Comparison of ENCODE assay signal across 10 cellular contexts in genomic region chr9:129888085-129888808, GRCh38. TPM values are rescaled to one million over a fixed set of nuclear protein-coding genes. Genes with fewer than 3 reads are reported as not detected.
A peak's percentile ranks its signal among the peaks of the same experiment; 100 is the strongest.
DNase-seq lines count a peak whose midpoint lies in the region; ATAC-seq, FAIRE-seq and TF ChIP-seq lines count a peak whose summit lies in the region.
"Had no signal": no experiment of that assay in that cellular context is flagged by ENCODE, and none has a peak within 500 bp of the region (broad histone marks: within the 10 kb centered on the region; RNA-seq: fewer than 3 reads in every experiment).

No MANE protein-coding gene starts in this region.

- no peaks in the 10 kb centered on the region for H3K27me3 Mint-ChIP-seq in CD4-positive, alpha-beta T cell

- H3K9ac ChIP-seq in H1 (replicated peaks in 1 of 4; ENCODE audit: extremely low read depth in 1 of 4, low read depth in 3 of 4, low read length in 3 of 4): no peak overlapping the region

- no peak for TF ChIP-seq EP300 in H1 (IDR thresholded peaks at IDR 0.05; ENCODE audit: borderline replicate concordance in 1 of 2, low read depth in 2 of 2, low read length in 2 of 2)

- 89% methylated on average over 25 of the region's 26 CpGs; no CpG with 5 or more reads in 1 of the 2 experiments for whole genome bisulfite sequencing in H1 (ENCODE audit: extremely low coverage in 1 of 2, insufficient coverage in 1 of 2, insufficient read length in 1 of 2, insufficient replicate concordance in 2 of 2, low coverage in 1 of 2, low lambda C conversion rate in 2 of 2, missing lambda C conversion rate in 1 of 2), 2 experiments

- peak overlapping the region; percentile 91 for H3K4ac ChIP-seq in H1 (replicated peaks; ENCODE audit: insufficient read length, low read depth, low read length)

- no peak overlapping the region; the same call in 1 of the 2 replicates for H4K8ac ChIP-seq in H1 (ENCODE audit: extremely low read depth, insufficient read depth, low read length)

- peak overlapping the region; percentile 97; the same call in 1 of the 2 replicates for H2BK12ac ChIP-seq in H1 (ENCODE audit: low read depth, low read length)

- peak overlapping the region; percentile 99 for H3K27ac Mint-ChIP-seq in CD4-positive, alpha-beta T cell

- no peak overlapping the region for H3K4me2 ChIP-seq in H1 (ENCODE audit: insufficient read depth in 1 of 2, low read depth in 2 of 2, low read length in 2 of 2)

- no peak for TF ChIP-seq RAD21 in H1 (IDR thresholded peaks at IDR 0.05 in 1 of 2, conservative IDR thresholded peaks at IDR 0.05 in 1 of 2; ENCODE audit: low read depth in 2 of 2, low read length in 2 of 2)

- peak overlapping the region; percentile 96 for H3K4me3 Mint-ChIP-seq in CD4-positive, alpha-beta T cell

- no peaks in the 10 kb centered on the region for H3K79me1 ChIP-seq in H1 (ENCODE audit: low read depth, low read length)

- TF ChIP-seq CTCF in CD4-positive, alpha-beta T cell (IDR thresholded peaks at IDR 0.05): no peak
- TF ChIP-seq CTCF in GM20000 (IDR thresholded peaks at IDR 0.05; ENCODE audit: extremely low read depth, missing control alignments) (no peak), HL-60 (IDR thresholded peaks at IDR 0.05; ENCODE audit: insufficient read depth, low read length) (no peak), H1 (IDR thresholded peaks at IDR 0.05; ENCODE audit: control extremely low read depth in 1 of 3, insufficient read depth in 1 of 3, low read depth in 1 of 3, low read length in 3 of 3) (no peak)

- H3K79me2 ChIP-seq in H1 (ENCODE audit: control insufficient read depth in 1 of 2, insufficient read depth in 2 of 2, low read length in 2 of 2): no peaks in the 10 kb centered on the region

- intact Hi-C loops in CD4-positive, alpha-beta T cell (cut with DNase I, micrococcal nuclease): loop anchor here (1.0 to 10.0 kb wide), 5 partner anchors 19 to 347 kb away; no protein-coding TSS in a partner anchor

- H3K36me3 ChIP-seq in H1 (ENCODE audit: control insufficient read depth in 2 of 4, insufficient read depth in 4 of 4, low read length in 3 of 4): no peaks in the 10 kb centered on the region

- H3K4me3 ChIP-seq in HL-60 (replicated peaks; ENCODE audit: insufficient read depth, low read length) (peak overlapping the region; percentile 42), H1 (ENCODE audit: extremely low read depth in 1 of 4, insufficient read depth in 2 of 4, low read depth in 3 of 4, low read length in 4 of 4) (no peak overlapping the region)

- POLR2A ChIA-PET in CD4-positive, alpha-beta T cell (lab: Charles Lee): interaction anchor here (0.6 to 13.2 kb wide), 36 partner anchors 10 to 652 kb away, joined by 3 to 206 read pairs (median 5); partner anchors contain the start of genes C9orf78, FNBP1, GPR107 and TOR1A
- POLR2A ChIA-PET in H1 (lab: Charles Lee; ENCODE audit: partially characterized antibody): interaction anchor here (0.5 to 1.3 kb wide), 2 partner anchors 55 to 165 kb away, joined by 3 read pairs; no protein-coding TSS in a partner anchor

- H3K36me3 Mint-ChIP-seq in CD4-positive, alpha-beta T cell (ENCODE audit: low read depth): peaks cover 62% of the 10 kb centered on the region

- no peaks in the 10 kb centered on the region for H3K27me3 ChIP-seq in CD4-positive, alpha-beta T cell (ENCODE audit: control insufficient read depth, insufficient read depth, low read length)
- H3K27me3 ChIP-seq in HL-60 (ENCODE audit: insufficient read depth, poor library complexity, severe bottlenecking) (no peaks in the 10 kb centered on the region), H1 (replicated peaks in 1 of 4; ENCODE audit: control insufficient read depth in 3 of 4, extremely low read depth in 1 of 4, insufficient read depth in 3 of 4, low read length in 3 of 4) (no peaks in the 10 kb centered on the region)

- peak overlapping the region; percentile 90 for H4K91ac ChIP-seq in H1 (replicated peaks; ENCODE audit: insufficient read length, low read length)

- no peaks in the 10 kb centered on the region for H4K20me1 ChIP-seq in H1 (replicated peaks in 1 of 2; ENCODE audit: control insufficient read depth in 1 of 2, insufficient read depth in 2 of 2, low read length in 2 of 2)

- no peak overlapping the region for H3K56ac ChIP-seq in H1 (replicated peaks; ENCODE audit: insufficient read length, low read depth, low read length)

- H3K9me3 ChIP-seq in CD4-positive, alpha-beta T cell (ENCODE audit: control insufficient read depth, low read length): no peaks in the 10 kb centered on the region
- no peaks in the 10 kb centered on the region for H3K9me3 ChIP-seq in H1 (ENCODE audit: insufficient read depth in 2 of 2, low read depth in 1 of 2, low read length in 1 of 2)

- peak overlapping the region; percentile 97 for H2BK15ac ChIP-seq in H1 (ENCODE audit: low read length)

- H3K27ac ChIP-seq in CD4-positive, alpha-beta T cell (ENCODE audit: low read depth, low read length): peak overlapping the region; percentile 99
- peak overlapping the region; percentile 94 for H3K27ac ChIP-seq in HL-60 (replicated peaks)
- H3K27ac ChIP-seq in H1 (ENCODE audit: low read depth, low read length): no peak overlapping the region
- H3K27ac ChIP-seq: C4-2B, epithelial cell of prostate had no signal

- no peak overlapping the region for H2AFZ ChIP-seq in H1 (ENCODE audit: low read length)

- H3K23ac ChIP-seq in H1 (ENCODE audit: insufficient read length): no peak overlapping the region

- H3K4me1 Mint-ChIP-seq in CD4-positive, alpha-beta T cell (ENCODE audit: low read depth): peaks cover 88% of the 10 kb centered on the region

- H3K18ac ChIP-seq in H1 (ENCODE audit: extremely low read depth, low read length): peak overlapping the region; percentile 51

- H4K5ac ChIP-seq in H1 (ENCODE audit: insufficient read length, low read depth, low read length): no peak overlapping the region

- ATAC-seq in CD4-positive, alpha-beta T cell (ENCODE audit: poor library complexity): peak; percentile 33

- H2BK120ac ChIP-seq in H1 (replicated peaks; ENCODE audit: low read depth, low read length): peak overlapping the region; percentile 47

- H2BK5ac ChIP-seq in H1 (ENCODE audit: low read depth, low read length): peak overlapping the region; percentile 56; the same call in 1 of the 2 replicates

- peaks cover 0 to 27% (median 23%) of the 10 kb centered on the region in 4 experiments; a peak in 6 of 7 replicates for H3K4me1 ChIP-seq in H1 (replicated peaks in 1 of 4; ENCODE audit: control insufficient read depth in 3 of 4, insufficient read depth in 4 of 4, low read length in 3 of 4)

- CTCF ChIA-PET in CD4-positive, alpha-beta T cell (lab: Charles Lee): interaction anchor here (1.2 to 2.6 kb wide), 4 partner anchors 10 to 143 kb away, joined by 3 to 10 read pairs (median 5); no protein-coding TSS in a partner anchor
- CTCF ChIA-PET in H1 (lab: Charles Lee; ENCODE audit: partially characterized antibody): interaction anchor here (0.6 to 1.8 kb wide), 4 partner anchors 12 to 265 kb away, joined by 3 to 5 read pairs (median 3); no protein-coding TSS in a partner anchor

- peak overlapping the region; percentile 93 for H2BK20ac ChIP-seq in H1 (ENCODE audit: low read length)

- FAIRE-seq in H1 (lab: Jason Lieb, UNC): no peak

- H3K9me3 Mint-ChIP-seq in CD4-positive, alpha-beta T cell: no peaks in the 10 kb centered on the region

- TF ChIP-seq POLR2A in H1 (IDR thresholded peaks at IDR 0.05; ENCODE audit: control extremely low read depth in 1 of 2, low read depth in 2 of 2, low read length in 2 of 2): no peak

- no peak overlapping the region for H3K14ac ChIP-seq in H1 (ENCODE audit: insufficient read length)

- peak overlapping the region; percentile 30; the same call in 1 of the 2 replicates for H2AK5ac ChIP-seq in H1 (ENCODE audit: low read depth, low read length)

- H3K23me2 ChIP-seq in H1 (ENCODE audit: low read depth, low read length): peaks cover 11% of the 10 kb centered on the region

- DNase-seq in CD4-positive, alpha-beta T cell: peak; percentile 83 to 94 (median 87)
- peak; percentile 84 for DNase-seq in GM20000 (ENCODE audit: low spot score)
- peak; percentile 97 to 99 for DNase-seq in HL-60 (ENCODE audit: low read depth in 1 of 2, low spot score in 1 of 2)
- peak; percentile 81 to 88 for DNase-seq in activated CD4-positive, alpha-beta T cell treated with anti-CD3 and anti-CD28 coated beads for 4 hours
- no peak for DNase-seq in H1 (ENCODE audit: low read depth in 1 of 2, low spot score in 2 of 2)
- peak; percentile 53 to 79 for DNase-seq in stimulated activated CD4-positive, alpha-beta T cell treated with anti-CD3 and anti-CD28 coated beads, Interleukin-1b, Interleukin-23, amount 100 ng/mL, for 1 hour (ENCODE audit: low read depth in 2 of 2)
- DNase-seq in epidermal melanocyte (ENCODE audit: insufficient read length, low spot score): no peak
- DNase-seq in amygdala (lab: John Stamatoyannopoulos, UW): no peak

TF ChIP-seq in H1, 55 proteins besides CTCF, POLR2A, EP300 and RAD21 (continues in another document):
- TF ChIP-seq GABPA (IDR thresholded peaks at IDR 0.05; ENCODE audit: borderline replicate concordance, insufficient read depth, low read length): no peak
- TF ChIP-seq E2F6 (IDR thresholded peaks at IDR 0.05): no peak

RNA-seq across cellular contexts. Expression of gene USP20, which starts 53.0 kb away (rescaled TPM):
- total RNA-seq in CD4-positive, alpha-beta T cell: 10 to 100 TPM; 80.4 to 80.9 TPM
- 13.4 and 17.9 TPM in 2 replicates for total RNA-seq in H1 (2021; fragmentation: NEBNext Ultra II Directional; extraction: Animal tissue kit (Norgen Biotek cat#: 25700))
- 23.0 and 35.0 TPM in 2 replicates for polyA plus RNA-seq in H1 (2011; rRNA removed)
- polyA plus RNA-seq in H1 (2011; cell fraction: cytosol; rRNA removed): 19.8 TPM
- 91.3 TPM for polyA plus RNA-seq in H1 (2011; cell fraction: nucleus; rRNA removed)
- 14.6 to 23.3 TPM (median 18.9 TPM) in 4 replicates for polyA plus RNA-seq in H1 (2012, experiment 1 of 2)
- polyA plus RNA-seq in H1 (2012, experiment 2 of 2): 11.5 TPM
- polyA plus RNA-seq in H1 (2013, experiment 1 of 2): 7.0 TPM
- polyA plus RNA-seq in H1 (2013, experiment 2 of 2): 5.9 TPM
- polyA minus RNA-seq in H1 (2011; rRNA and poly(A)+ RNA removed): 12.4 and 12.7 TPM in 2 replicates
- 15.6 TPM for polyA minus RNA-seq in H1 (2011; cell fraction: cytosol; rRNA and poly(A)+ RNA removed)
- 11.1 TPM for polyA minus RNA-seq in H1 (2011; cell fraction: nucleus; rRNA and poly(A)+ RNA removed)

RNA-seq across cellular contexts. Expression of gene C9orf78, which starts 53.2 kb away (rescaled TPM):
- 100 to 1,000 TPM; 145 to 159 TPM for total RNA-seq in CD4-positive, alpha-beta T cell
- 40.6 and 47.7 TPM in 2 replicates for total RNA-seq in H1 (2021; fragmentation: NEBNext Ultra II Directional; extraction: Animal tissue kit (Norgen Biotek cat#: 25700))
- polyA plus RNA-seq in H1 (2011; rRNA removed): 16.7 and 17.4 TPM in 2 replicates
- polyA plus RNA-seq in H1 (2011; cell fraction: cytosol; rRNA removed): 41.3 TPM
- 7.4 TPM for polyA plus RNA-seq in H1 (2011; cell fraction: nucleus; rRNA removed)
- 50.4 to 64.0 TPM (median 54.5 TPM) in 4 replicates for polyA plus RNA-seq in H1 (2012, experiment 1 of 2)
- 10.5 TPM for polyA plus RNA-seq in H1 (2012, experiment 2 of 2)
- polyA plus RNA-seq in H1 (2013, experiment 1 of 2): 32.3 TPM
- polyA plus RNA-seq in H1 (2013, experiment 2 of 2): 35.3 TPM
- polyA minus RNA-seq in H1 (2011; rRNA and poly(A)+ RNA removed): 5.0 and 8.7 TPM in 2 replicates
- polyA minus RNA-seq in H1 (2011; cell fraction: cytosol; rRNA and poly(A)+ RNA removed): 17.6 TPM
- 6.8 TPM for polyA minus RNA-seq in H1 (2011; cell fraction: nucleus; rRNA and poly(A)+ RNA removed)

Comparison
In these comparisons a context has a peak if more than half of its experiments do, and no peak if none do; other contexts are left out.
1. DNase-seq: peak in CD4-positive, alpha-beta T cell (10 of 10), GM20000 (single experiment), HL-60 (2 of 2), activated CD4-positive, alpha-beta T cell treated with anti-CD3 and anti-CD28 coated beads for 4 hours (2 of 2) and stimulated activated CD4-positive, alpha-beta T cell treated with anti-CD3 and anti-CD28 coated beads, Interleukin-1b, Interleukin-23, amount 100 ng/mL, for 1 hour (2 of 2); none in H1 (0 of 2), epidermal melanocyte (single experiment) and amygdala (0 of 56).